In genomic region chr19:2359992-2360875, GRCh38 we compare ENCODE assay signal across 21 cellular contexts. TPM values are rescaled to one million over a fixed set of nuclear protein-coding genes. Genes with fewer than 3 reads are reported as not detected.
DNase-seq lines count a peak whose midpoint lies in the region; ATAC-seq and TF ChIP-seq lines count a peak whose summit lies in the region.
"Had no signal": no experiment of that assay in that cellular context is flagged by ENCODE, and none has a peak within 500 bp of the region (broad histone marks: within the 10 kb centered on the region; RNA-seq: fewer than 3 reads in every experiment).

Gene TMPRSS9, plus strand, starts transcription at chr19:2360265. Its CDS starts 29,521 bp downstream, at chr19:2389786.

- H3K27ac Mint-ChIP-seq in activated T-cell treated with anti-CD3 and anti-CD28 coated beads, Interleukin-2, amount 50 U/mL, for 24 hours: peak within 1 kb of the TSS; percentile 16
- peak within 1 kb of the TSS; percentile 53 for H3K27ac Mint-ChIP-seq in progenitor cell of endocrine pancreas
- H3K27ac Mint-ChIP-seq: activated T-helper 17 cell treated with anti-CD3 and anti-CD28 coated beads, Interleukin-2, amount 50 U/mL, for 72 hours had no signal

- peaks cover 17% of the 10 kb centered on the region for H3K27me3 Mint-ChIP-seq in activated T-cell treated with anti-CD3 and anti-CD28 coated beads, Interleukin-2, amount 50 U/mL, for 24 hours
- H3K27me3 Mint-ChIP-seq in progenitor cell of endocrine pancreas: peaks cover 21% of the 10 kb centered on the region

- no peaks in the 10 kb centered on the region for H3K36me3 Mint-ChIP-seq in activated T-cell treated with anti-CD3 and anti-CD28 coated beads, Interleukin-2, amount 50 U/mL, for 24 hours (ENCODE audit: low read depth)
- H3K36me3 Mint-ChIP-seq in progenitor cell of endocrine pancreas (ENCODE audit: insufficient read depth): no peaks in the 10 kb centered on the region

- TF ChIP-seq CTCF in Panc1 (IDR thresholded peaks at IDR 0.05) (no peak), progenitor cell of endocrine pancreas (IDR thresholded peaks at IDR 0.05; ENCODE audit: unreplicated experiment) (no peak)

- intact Hi-C loops in Panc1 (cut with micrococcal nuclease; ENCODE audit: unreplicated experiment): no loop called here

- in situ Hi-C loops in Panc1 (cut with HindIII; ENCODE audit: low pct_unique_long_range_greater_than_20kb, low sequenced_read_pairs): no loop called here

- no peaks in the 10 kb centered on the region for H3K9me3 Mint-ChIP-seq in activated T-cell treated with anti-CD3 and anti-CD28 coated beads, Interleukin-2, amount 50 U/mL, for 24 hours
- no peaks in the 10 kb centered on the region for H3K9me3 Mint-ChIP-seq in progenitor cell of endocrine pancreas (ENCODE audit: low read depth)
- H3K9me3 Mint-ChIP-seq: activated T-helper 17 cell treated with anti-CD3 and anti-CD28 coated beads, Interleukin-2, amount 50 U/mL, for 72 hours had no signal

- H3K36me3 ChIP-seq in Panc1 (ENCODE audit: control insufficient read depth, insufficient read depth, low read length): no peaks in the 10 kb centered on the region
- H3K36me3 ChIP-seq: heart right ventricle, SJSA1 had no signal

- no peaks in the 10 kb centered on the region for H3K9me3 ChIP-seq in Panc1 (ENCODE audit: control insufficient read depth, insufficient read depth, low read depth, low read length)
- H3K9me3 ChIP-seq: heart right ventricle, SJSA1 had no signal

- POLR2A ChIA-PET in Panc1 (lab: Charles Lee): interaction anchor here (0.6 kb wide), 2 partner anchors 40 to 55 kb away, joined by 5 to 11 read pairs; no protein-coding TSS in a partner anchor

- no peak within 1 kb of the TSS for H3K4me3 Mint-ChIP-seq in activated T-cell treated with anti-CD3 and anti-CD28 coated beads, Interleukin-2, amount 50 U/mL, for 24 hours
- no peak within 1 kb of the TSS for H3K4me3 Mint-ChIP-seq in progenitor cell of endocrine pancreas (ENCODE audit: low read depth)
- H3K4me3 Mint-ChIP-seq: activated T-helper 17 cell treated with anti-CD3 and anti-CD28 coated beads, Interleukin-2, amount 50 U/mL, for 72 hours had no signal

- H3K4me1 ChIP-seq in Panc1 (ENCODE audit: control insufficient read depth, insufficient read depth, low read length): no peaks in the 10 kb centered on the region; the same call in 1 of the 2 replicates
- H3K4me1 ChIP-seq: SJSA1 had no signal

- DNase-seq in activated T-cell treated with anti-CD3 and anti-CD28 coated beads, Interleukin-2, amount 50 U/mL, for 24 hours: no peak
- no peak for DNase-seq in activated T-cell treated with anti-CD3 and anti-CD28 coated beads, Interleukin-2, amount 50 U/mL, for 1 hour
- DNase-seq in Panc1 (ENCODE audit: low read depth, low spot score) (no peak), iPS-NIHi11 (ENCODE audit: low spot score) (peak; percentile 72), progenitor cell of endocrine pancreas (ENCODE audit: low spot score, unreplicated experiment) (no peak), H4 (ENCODE audit: low spot score) (no peak), HUDEP-2 (lab: John Stamatoyannopoulos, UW; ENCODE audit: unreplicated experiment in 76 of 76) (no peak)
- no peak for DNase-seq in stimulated activated naive CD4-positive, alpha-beta T cell treated with Interleukin-2 at 50 U/mL for 16 hours (lab: John Stamatoyannopoulos, UW)
- DNase-seq: DMS 273 treated with DMSO at 0.1 percent for 48 hours; heart right ventricle; NCI-H1105; NCI-H2107; NCI-H524 treated with DMSO at 0.1 percent for 48 hours; PC-3; stimulated activated CD4-positive, alpha-beta T cell treated with anti-CD3 and anti-CD28 coated beads, Interleukin-4, amount 100 ng/mL, for 4 hours had no signal

- CTCF ChIA-PET in Panc1 (lab: Charles Lee): interaction anchor here (0.5 kb wide), 1 partner anchor 15 kb away, joined by 4 read pairs; no protein-coding TSS in a partner anchor

- no peaks in the 10 kb centered on the region; the same call in 1 of the 2 replicates for H3K27me3 ChIP-seq in Panc1 (ENCODE audit: control insufficient read depth, insufficient read depth, low read length)

- H3K4me1 Mint-ChIP-seq in activated T-cell treated with anti-CD3 and anti-CD28 coated beads, Interleukin-2, amount 50 U/mL, for 24 hours (ENCODE audit: low read depth): peaks cover 4% of the 10 kb centered on the region
- H3K4me1 Mint-ChIP-seq in progenitor cell of endocrine pancreas (ENCODE audit: low read depth): no peaks in the 10 kb centered on the region

- no peak within 1 kb of the TSS for H3K27ac ChIP-seq in Panc1 (ENCODE audit: low read length)
- H3K27ac ChIP-seq: C4-2B, heart right ventricle, SJSA1 had no signal

- BruUV-seq in Panc1 (replicated peaks; lab: Mats Ljungman, UMichigan): no TSS peak

- peak; percentile 55 for ATAC-seq in Panc1
- ATAC-seq: activated T-helper 17 cell treated with anti-CD3 and anti-CD28 coated beads, Interleukin-2, amount 50 U/mL, for 72 hours; PC-3 had no signal

- H3K4me3 ChIP-seq in Panc1 (ENCODE audit: low read depth in 2 of 2, low read length in 2 of 2): no peak within 1 kb of the TSS
- H3K4me3 ChIP-seq: heart right ventricle, SJSA1 had no signal

RNA-seq across cellular contexts. Expression of gene TMPRSS9, which starts in this region (rescaled TPM):
- 0.23 TPM for total RNA-seq in Panc1 (2021; ENCODE audit: unreplicated experiment)
- polyA plus RNA-seq in Panc1 (2012; ENCODE audit: insufficient read length): 0.33 TPM
- not detected in 2 replicates for total RNA-seq in progenitor cell of endocrine pancreas
- 0.45 TPM in 1 of 2 replicates, not detected in the other for total RNA-seq in H4 (2014; rRNA removed; shearing (Covaris generic))
- total RNA-seq: A673; activated T-helper 17 cell treated with anti-CD3 and anti-CD28 coated beads, Interleukin-2, amount 50 U/mL, for 72 hours; heart right ventricle; mesenteric fat pad; PC-3; SJSA1 had no signal
- polyA plus RNA-seq: keratinocyte had no signal

Comparison
In these comparisons a context has a peak if more than half of its experiments do, and no peak if none do; other contexts are left out.
1. Peak in ATAC-seq in Panc1; RNA of the gene not detected or under 1 TPM.